In the genomic region with DNA sequence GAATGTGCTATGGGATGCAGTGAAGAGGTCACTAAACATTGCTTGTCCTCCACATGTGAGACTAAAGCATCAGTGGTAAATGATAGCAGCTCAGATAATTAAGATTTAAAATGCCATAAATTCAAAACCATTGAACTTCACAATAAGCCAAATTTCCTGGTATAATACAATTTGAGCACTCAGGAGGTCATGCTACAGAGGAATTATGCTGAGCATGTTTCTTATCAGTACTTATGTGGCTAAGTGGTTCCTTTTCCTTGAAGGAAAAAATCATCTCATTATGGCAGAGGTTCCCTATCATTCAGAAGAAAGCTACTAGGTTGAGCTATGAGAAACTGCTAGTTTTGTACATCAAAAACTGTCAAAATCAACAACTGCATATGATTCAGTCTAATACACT, we compare ENCODE assay signal across 21 cellular contexts.
"Had no signal": no experiment of that assay in that cellular context is flagged by ENCODE, and none has a peak within 500 bp of the region (broad histone marks: within the 10 kb centered on the region; RNA-seq: fewer than 3 reads in every experiment).

No MANE protein-coding gene starts in this region.

- H3K36me3 ChIP-seq: brain microvascular endothelial cell, lower lobe of right lung, tibial nerve, vagina had no signal

- H3K27ac Mint-ChIP-seq: activated naive CD4-positive, alpha-beta T cell treated with anti-CD3 and anti-CD28 coated beads, Interleukin-2, amount 50 U/mL, for 72 hours; dendritic cell treated with granulocyte-macrophage colony-stimulating factor and Interleukin-4, amounts not matched to agents 40 ng/mL and 50 ng/mL, for 4 days had no signal

- H3K27ac ChIP-seq: brain microvascular endothelial cell, lower lobe of right lung, tibial nerve, vagina had no signal

- DNase-seq: activated CD4-positive, alpha-beta T cell treated with anti-CD3 and anti-CD28 coated beads for 48 hours; activated CD8-positive, alpha-beta memory T cell treated with anti-CD3 and anti-CD28 coated beads, Interleukin-2, amount 50 U/mL, for 48 hours; activated gamma-delta T cell; activated T-cell treated with anti-CD3 and anti-CD28 coated beads, Interleukin-2, amount 50 U/mL, for 72 hours; amniotic stem cell; brain microvascular endothelial cell; cerebellar nuclear complex; effector memory CD4-positive, alpha-beta T cell; left colon; lower lobe of right lung; midbrain; posterior cingulate gyrus; stimulated activated CD4-positive, alpha-beta T cell treated with anti-CD3 and anti-CD28 coated beads, Interleukin-15, amount 100 ng/mL, for 24 hours; stimulated activated CD4-positive, alpha-beta T cell treated with anti-CD3 and anti-CD28 coated beads, Interleukin-4, amount 100 ng/mL, for 24 hours; stimulated activated naive CD4-positive, alpha-beta T cell treated with Interleukin-2 at 50 U/mL for 16 hours; substantia nigra; T-helper 9 cell had no signal

- H3K9me3 Mint-ChIP-seq: dendritic cell treated with granulocyte-macrophage colony-stimulating factor and Interleukin-4, amounts not matched to agents 40 ng/mL and 50 ng/mL, for 4 days had no signal

- H3K27me3 ChIP-seq: brain microvascular endothelial cell, tibial nerve, vagina had no signal

- H3K9me3 ChIP-seq: lower lobe of right lung, tibial nerve, vagina had no signal

- H3K4me3 Mint-ChIP-seq: activated T-cell treated with anti-CD3 and anti-CD28 coated beads, Interleukin-2, amount 50 U/mL, for 72 hours; dendritic cell treated with granulocyte-macrophage colony-stimulating factor and Interleukin-4, amounts not matched to agents 40 ng/mL and 50 ng/mL, for 4 days had no signal

- H3K4me3 ChIP-seq: lower lobe of right lung, tibial nerve, vagina had no signal
